Comparison of ENCODE assay signal across 8 cellular contexts in the genomic region with DNA sequence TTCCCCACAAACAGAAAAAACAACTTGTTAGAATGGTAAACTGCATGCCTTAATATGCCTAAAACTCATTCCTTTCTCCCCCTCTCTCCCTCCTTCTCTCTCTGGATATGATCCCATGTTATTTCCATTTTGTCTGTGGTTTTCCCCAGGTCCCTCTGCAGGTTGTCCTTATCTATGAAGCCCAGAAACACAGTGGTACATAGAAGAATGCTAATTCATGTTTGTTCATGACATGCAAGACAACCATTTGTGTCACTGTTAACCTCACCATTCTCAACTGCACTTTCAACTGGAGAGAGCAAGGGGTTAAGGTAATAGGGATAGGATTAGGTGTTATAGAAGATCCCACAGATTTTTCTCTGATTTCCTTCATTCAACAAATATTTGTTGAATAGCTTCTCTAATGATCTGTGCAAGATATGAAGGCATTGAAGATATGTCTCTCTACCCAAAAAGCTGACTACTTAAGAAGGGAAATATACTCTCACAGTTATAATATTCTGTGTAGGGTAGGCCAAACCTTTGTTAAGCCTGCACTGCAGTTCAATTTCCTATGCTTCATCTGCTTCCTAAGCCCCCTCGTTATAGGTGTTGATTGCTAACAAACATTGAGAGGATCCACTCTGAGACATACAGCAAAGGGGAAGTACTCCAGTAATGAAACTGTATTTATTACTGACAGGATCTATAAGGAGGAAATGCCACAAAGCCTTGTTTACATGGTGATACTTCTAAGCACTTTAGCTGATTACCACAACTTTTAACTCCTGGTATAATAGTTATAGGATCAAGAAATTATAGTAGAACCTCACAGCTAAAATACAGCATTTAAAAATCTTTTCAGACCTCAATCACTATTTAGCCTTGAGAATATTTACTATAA.
DNase-seq lines count a peak whose midpoint lies in the region; ATAC-seq and FAIRE-seq lines count a peak whose summit lies in the region.

No MANE protein-coding gene starts in this region.

- peak; percentile 74 for FAIRE-seq in GM19239 (lab: Jason Lieb, UNC)

- peak; percentile 50 for ATAC-seq in HG03039 (IDR thresholded peaks at IDR 0.05; ENCODE audit: unreplicated experiment)

- DNase-seq in CD1c-positive myeloid dendritic cell (ENCODE audit: extremely low spot score) (peak; percentile 11), GM19239 (ENCODE audit: insufficient read length, low spot score) (no peak), OCI-M1 (lab: John Stamatoyannopoulos, UW) (peak; percentile 90), HuH-7.5 (ENCODE audit: low spot score) (no peak), C1 segment of cervical spinal cord (lab: John Stamatoyannopoulos, UW) (no peak), T-helper 9 cell (no peak), iPS-NIHi11 (ENCODE audit: low spot score) (no peak)

Comparison
In these comparisons a context has a peak if more than half of its experiments do, and no peak if none do; other contexts are left out.
1. DNase-seq: peak in CD1c-positive myeloid dendritic cell (single experiment) and OCI-M1 (single experiment); none in GM19239 (single experiment), HuH-7.5 (single experiment), C1 segment of cervical spinal cord (0 of 14), T-helper 9 cell (single experiment) and iPS-NIHi11 (single experiment).